In the genomic region with DNA sequence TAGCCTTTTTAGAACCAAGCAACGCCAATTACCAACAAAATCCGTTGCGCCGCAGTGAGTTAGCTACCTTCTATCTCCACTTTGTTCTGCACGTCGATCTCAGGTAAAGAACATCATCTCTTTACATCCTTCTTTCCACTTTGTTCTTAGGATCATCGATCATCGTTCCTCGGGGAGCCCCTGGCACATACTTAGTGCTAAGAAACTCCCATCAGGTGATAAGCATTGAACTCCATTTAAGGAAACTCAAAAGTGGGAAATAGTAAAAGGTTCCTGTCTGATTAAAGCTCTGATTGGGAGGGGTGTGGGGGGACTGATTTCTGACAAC, we compare ENCODE assay signal across 8 cellular contexts.
DNase-seq lines count a peak whose midpoint lies in the region; ATAC-seq, FAIRE-seq and TF ChIP-seq lines count a peak whose summit lies in the region.

No MANE protein-coding gene starts in this region.

- peak overlapping the region; percentile 72 for H2AFZ ChIP-seq in GM12878 (ENCODE audit: control insufficient read depth, low read depth, low read length)

- H3K79me2 ChIP-seq in GM12878 (ENCODE audit: control insufficient read depth, insufficient read depth, low read length): no peaks in the 10 kb centered on the region

- H3K4me1 ChIP-seq in GM12878 (ENCODE audit: control insufficient read depth, insufficient read depth, low read length) (no peaks in the 10 kb centered on the region; the same call in 1 of the 2 replicates), left lung (peaks cover 0 to 4% of the 10 kb centered on the region in 2 donors)

- peaks cover 5% of the 10 kb centered on the region for H3K9me3 ChIP-seq in GM12878 (replicated peaks; ENCODE audit: control insufficient read depth, insufficient read depth, low read length)
- H3K9me3 ChIP-seq in left lung: peaks cover 0 to 30% of the 10 kb centered on the region in 2 donors

- H3K9me3 Mint-ChIP-seq in activated CD4-positive, alpha-beta T cell treated with anti-CD3 and anti-CD28 coated beads, Interleukin-2, amount 10 ng/mL, durations not matched to agents 7 days and 5 days: peaks cover 10% of the 10 kb centered on the region

- no peak for TF ChIP-seq CTCF in GM12878 (IDR thresholded peaks at IDR 0.05 in 2 of 3, conservative IDR thresholded peaks at IDR 0.05 in 1 of 3; ENCODE audit: control insufficient read depth in 2 of 3, extremely low read depth in 1 of 3, insufficient read depth in 1 of 3, low read depth in 3 of 3, low read length in 3 of 3)
- TF ChIP-seq CTCF in left lung (IDR thresholded peaks at IDR 0.05): no peak

- H3K27me3 Mint-ChIP-seq in activated CD4-positive, alpha-beta T cell treated with anti-CD3 and anti-CD28 coated beads, Interleukin-2, amount 10 ng/mL, durations not matched to agents 7 days and 5 days: peaks cover 44% of the 10 kb centered on the region

- TSS peak; percentile 67 for BruUV-seq in GM12878 (replicated peaks; lab: Mats Ljungman, UMichigan)

- FAIRE-seq in GM12878 (lab: Jason Lieb, UNC): no peak

- H3K9ac ChIP-seq in GM12878 (ENCODE audit: control insufficient read depth, insufficient read depth, low read length): no peak overlapping the region

- CTCF ChIA-PET in activated CD4-positive, alpha-beta T cell treated with anti-CD3 and anti-CD28 coated beads, Interleukin-2, amount 10 ng/mL, durations not matched to agents 7 days and 5 days (lab: Charles Lee): interaction anchor here (0.9 kb wide), 1 partner anchor 23 kb away, joined by 3 read pairs; no protein-coding TSS in a partner anchor
- CTCF ChIA-PET in GM12878 (lab: Yijun Ruan, JAX): interaction anchor here (1.0 to 2.1 kb wide), 2 partner anchors 58 to 451 kb away, joined by 3 to 9 read pairs; no protein-coding TSS in a partner anchor

- H3K4me2 ChIP-seq in GM12878 (ENCODE audit: control insufficient read depth, insufficient read depth): peak overlapping the region; percentile 64

- no peak for DNase-seq in activated CD4-positive, alpha-beta T cell treated with anti-CD3 and anti-CD28 coated beads, Interleukin-2, amount 10 ng/mL, durations not matched to agents 7 days and 5 days
- no peak for DNase-seq in activated CD4-positive, alpha-beta T cell treated with anti-CD3 and anti-CD28 coated beads for 4 hours
- DNase-seq in GM12878 (ENCODE audit: low read depth, low spot score): no peak
- DNase-seq in left lung: no peak
- no peak for DNase-seq in D341Med (ENCODE audit: low spot score)

- SMC1A ChIA-PET in GM12878 (lab: Charles Lee; ENCODE audit: uncharacterized antibody, unreplicated experiment): interaction anchor here (1.0 to 1.5 kb wide), 3 partner anchors 13 to 16 kb away, joined by 4 to 6 read pairs (median 4); no protein-coding TSS in a partner anchor

- intact Hi-C loops in GM12878 (cut with micrococcal nuclease; ENCODE audit: unreplicated experiment): no loop called here
- intact Hi-C loops in left lung (cut with DNase I): no loop called here

- H3K36me3 ChIP-seq in GM12878 (ENCODE audit: control insufficient read depth in 2 of 2, insufficient read depth in 2 of 2, low read length in 1 of 2) (no peaks in the 10 kb centered on the region), left lung (no peaks in the 10 kb centered on the region)

- no peaks in the 10 kb centered on the region for H3K36me3 Mint-ChIP-seq in activated CD4-positive, alpha-beta T cell treated with anti-CD3 and anti-CD28 coated beads, Interleukin-2, amount 10 ng/mL, durations not matched to agents 7 days and 5 days (ENCODE audit: low read depth)

- in situ Hi-C loops in GM12878 (cut with MboI): no loop called here

- H3K4me3 Mint-ChIP-seq in activated CD4-positive, alpha-beta T cell treated with anti-CD3 and anti-CD28 coated beads, Interleukin-2, amount 10 ng/mL, durations not matched to agents 7 days and 5 days: peak overlapping the region; percentile 61

- RAD21 ChIA-PET in GM12878 (lab: Charles Lee; ENCODE audit: unreplicated experiment): interaction anchor here (1.1 kb wide), 1 partner anchor 21 kb away, joined by 3 read pairs; no protein-coding TSS in a partner anchor

- H3K4me3 ChIP-seq in GM12878: peak overlapping the region; percentile 60
- H3K4me3 ChIP-seq in left lung: peak overlapping the region; percentile 45 to 60

- TF ChIP-seq EP300 in GM12878 (IDR thresholded peaks at IDR 0.05; ENCODE audit: borderline replicate concordance in 1 of 2, control insufficient read depth in 1 of 2, low read depth in 2 of 2, low read length in 2 of 2): no peak

- POLR2A ChIA-PET in activated CD4-positive, alpha-beta T cell treated with anti-CD3 and anti-CD28 coated beads, Interleukin-2, amount 10 ng/mL, durations not matched to agents 7 days and 5 days (lab: Charles Lee): no interaction called here
- POLR2A ChIA-PET in GM12878 (lab: Charles Lee): interaction anchor here (2.1 kb wide), 1 partner anchor 18 kb away, joined by 10 read pairs; no protein-coding TSS in a partner anchor

- WGBS in GM12878 (ENCODE audit: insufficient coverage, insufficient replicate concordance, low lambda C conversion rate, missing lambda C conversion rate): 96% methylated on average over 9 of the region's 9 CpGs

- H3K27me3 ChIP-seq in GM12878 (replicated peaks in 1 of 2; ENCODE audit: control insufficient read depth in 2 of 2, insufficient read depth in 2 of 2, low read length in 1 of 2): no peaks in the 10 kb centered on the region
- H3K27me3 ChIP-seq in left lung: no peaks in the 10 kb centered on the region

- ATAC-seq in GM12878: no peak
- no peak for ATAC-seq in left lung
- ATAC-seq in HG02588 (IDR thresholded peaks at IDR 0.05; ENCODE audit: unreplicated experiment): no peak
- no peak for ATAC-seq in GM19023 (IDR thresholded peaks at IDR 0.05; ENCODE audit: unreplicated experiment)

- TF ChIP-seq RAD21 in GM12878 (IDR thresholded peaks at IDR 0.05; ENCODE audit: insufficient read depth, low read depth, low read length): no peak

- no peaks in the 10 kb centered on the region for H4K20me1 ChIP-seq in GM12878 (ENCODE audit: control insufficient read depth, insufficient read depth)

- H3K27ac ChIP-seq in GM12878 (ENCODE audit: control insufficient read depth, insufficient read depth) (peak overlapping the region; percentile 80), left lung (peak overlapping the region; percentile 85 to 94), temporal lobe (ENCODE audit: low read depth, low read length) (peak overlapping the region; percentile 79)

- H3K27ac Mint-ChIP-seq in activated CD4-positive, alpha-beta T cell treated with anti-CD3 and anti-CD28 coated beads, Interleukin-2, amount 10 ng/mL, durations not matched to agents 7 days and 5 days: no peak overlapping the region

- peaks cover 6% of the 10 kb centered on the region for H3K4me1 Mint-ChIP-seq in activated CD4-positive, alpha-beta T cell treated with anti-CD3 and anti-CD28 coated beads, Interleukin-2, amount 10 ng/mL, durations not matched to agents 7 days and 5 days

- TF ChIP-seq POLR2A in GM12878 (IDR thresholded peaks at IDR 0.05; ENCODE audit: low read depth, low read length): no peak

TF ChIP-seq in GM12878, 131 proteins besides CTCF, POLR2A, EP300 and RAD21:
- TF ChIP-seq KAT2A (conservative IDR thresholded peaks at IDR 0.05; ENCODE audit: control insufficient read depth, low read depth, low read length): no peak
- TF ChIP-seq, protein P1, sequence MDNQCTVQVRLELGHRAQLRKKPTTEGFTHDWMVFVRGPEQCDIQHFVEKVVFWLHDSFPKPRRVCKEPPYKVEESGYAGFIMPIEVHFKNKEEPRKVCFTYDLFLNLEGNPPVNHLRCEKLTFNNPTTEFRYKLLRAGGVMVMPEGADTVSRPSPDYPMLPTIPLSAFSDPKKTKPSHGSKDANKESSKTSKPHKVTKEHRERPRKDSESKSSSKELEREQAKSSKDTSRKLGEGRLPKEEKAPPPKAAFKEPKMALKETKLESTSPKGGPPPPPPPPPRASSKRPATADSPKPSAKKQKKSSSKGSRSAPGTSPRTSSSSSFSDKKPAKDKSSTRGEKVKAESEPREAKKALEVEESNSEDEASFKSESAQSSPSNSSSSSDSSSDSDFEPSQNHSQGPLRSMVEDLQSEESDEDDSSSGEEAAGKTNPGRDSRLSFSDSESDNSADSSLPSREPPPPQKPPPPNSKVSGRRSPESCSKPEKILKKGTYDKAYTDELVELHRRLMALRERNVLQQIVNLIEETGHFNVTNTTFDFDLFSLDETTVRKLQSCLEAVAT (IDR thresholded peaks at IDR 0.05): peak; percentile 84; the same call in 1 of the 2 replicates
- TF ChIP-seq TCF7 (IDR thresholded peaks at IDR 0.05; ENCODE audit: borderline replicate concordance): no peak
- no peak for TF ChIP-seq SREBF1 (IDR thresholded peaks at IDR 0.05; ENCODE audit: low read length)
- no peak for TF ChIP-seq TBL1XR1 (IDR thresholded peaks at IDR 0.05; ENCODE audit: low read depth, low read length)
- no peak for TF ChIP-seq CHD1 (IDR thresholded peaks at IDR 0.05; ENCODE audit: low read depth, low read length)
